8 cellular contexts compared by ENCODE assay signal in the genomic region with DNA sequence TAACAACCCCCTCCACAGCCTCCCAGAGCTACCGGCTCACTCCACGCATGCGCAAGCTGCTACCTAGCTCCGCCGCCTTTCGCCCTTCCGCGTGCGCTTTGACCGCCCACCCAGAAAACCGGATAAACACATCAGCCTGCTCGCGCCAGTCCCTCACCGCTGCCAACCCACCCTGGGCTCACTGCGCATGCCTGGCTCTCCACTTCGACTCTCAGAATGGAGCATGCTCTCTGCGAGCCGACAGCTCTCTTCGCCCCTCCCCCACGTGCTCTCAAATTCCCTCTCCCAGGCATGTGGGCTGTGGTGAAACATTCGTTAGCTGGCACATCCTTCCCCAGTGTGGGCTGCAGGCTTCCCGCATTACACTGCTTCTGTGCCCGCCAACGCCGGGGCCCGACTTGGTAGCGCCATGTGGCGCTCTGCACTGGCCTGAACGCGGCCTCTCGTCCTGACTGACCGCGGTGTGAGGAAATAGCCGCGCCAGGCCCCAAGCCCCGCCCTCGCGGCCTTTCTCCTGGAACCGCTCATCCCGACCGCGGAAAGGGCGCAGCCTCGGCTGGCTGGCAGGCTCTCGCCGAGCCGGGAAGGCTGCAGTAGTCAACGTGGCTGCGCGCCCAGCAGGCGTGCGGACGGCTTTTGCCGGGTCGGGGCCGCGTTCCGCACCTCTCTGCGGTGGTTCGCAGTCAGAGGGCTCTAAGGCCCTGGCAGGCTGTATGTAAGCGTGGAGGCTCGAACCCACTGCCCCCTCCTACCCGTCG. TPM values are rescaled to one million over a fixed set of nuclear protein-coding genes. Genes with fewer than 3 reads are reported as not detected.
DNase-seq lines count a peak whose midpoint lies in the region; ATAC-seq and TF ChIP-seq lines count a peak whose summit lies in the region.

No MANE protein-coding gene starts in this region.

- H3K27ac Mint-ChIP-seq in HFFc6, result peak overlapping the region; percentile 94
- peak overlapping the region; percentile 96 for H3K27ac Mint-ChIP-seq in activated naive CD4-positive, alpha-beta T cell treated with anti-CD3 and anti-CD28 coated beads, Interleukin-2, amount 10 ng/mL, durations not matched to agents 7 days and 5 days

- H3K36me3 Mint-ChIP-seq in HFFc6 (ENCODE audit: low read depth), result peaks cover 30% of the 10 kb centered on the region
- peaks cover 33% of the 10 kb centered on the region for H3K36me3 Mint-ChIP-seq in activated naive CD4-positive, alpha-beta T cell treated with anti-CD3 and anti-CD28 coated beads, Interleukin-2, amount 10 ng/mL, durations not matched to agents 7 days and 5 days

- H3K4me1 ChIP-seq in gastroesophageal sphincter (peaks cover 0 to 43% (median 21%) of the 10 kb centered on the region in 3 donors), neutrophil (ENCODE audit: control insufficient read depth in 1 of 2, insufficient read depth in 1 of 2, low read depth in 1 of 2, low read length in 1 of 2) (peaks cover 30 to 44% of the 10 kb centered on the region in 2 experiments)

- H3K27me3 ChIP-seq in gastroesophageal sphincter, result no peaks in the 10 kb centered on the region
- no peaks in the 10 kb centered on the region for H3K27me3 ChIP-seq in neutrophil

- H3K4me3 ChIP-seq in gastroesophageal sphincter (peak overlapping the region; percentile 74 to 96), neutrophil (ENCODE audit: low read depth in 1 of 2, low read length in 1 of 2) (peak overlapping the region; percentile 93 to 97)

- peaks cover 28% of the 10 kb centered on the region for H3K4me1 Mint-ChIP-seq in HFFc6 (ENCODE audit: low read depth)
- H3K4me1 Mint-ChIP-seq in activated naive CD4-positive, alpha-beta T cell treated with anti-CD3 and anti-CD28 coated beads, Interleukin-2, amount 10 ng/mL, durations not matched to agents 7 days and 5 days, result peaks cover 26% of the 10 kb centered on the region

- in situ Hi-C loops in SK-MEL-5 (cut with HindIII; ENCODE audit: low pct_unique_long_range_greater_than_20kb, low sequenced_read_pairs), result no loop called here

- peaks cover 15% of the 10 kb centered on the region for H3K27me3 Mint-ChIP-seq in HFFc6 (ENCODE audit: insufficient read depth)
- peaks cover 10% of the 10 kb centered on the region for H3K27me3 Mint-ChIP-seq in activated naive CD4-positive, alpha-beta T cell treated with anti-CD3 and anti-CD28 coated beads, Interleukin-2, amount 10 ng/mL, durations not matched to agents 7 days and 5 days

- DNase-seq in GM04504 (ENCODE audit: low read depth) (peak; percentile 99), HFFc6 (peak; percentile 100), NAMALWA (ENCODE audit: low spot score) (peak; percentile 100), SK-MEL-5 (ENCODE audit: low read depth, low spot score) (peak; percentile 100), substantia nigra (lab: John Stamatoyannopoulos, UW) (peak; percentile 64 to 99 (median 95))
- DNase-seq in activated naive CD4-positive, alpha-beta T cell treated with anti-CD3 and anti-CD28 coated beads, Interleukin-2, amount 10 ng/mL, durations not matched to agents 7 days and 5 days, result peak; percentile 99

- CTCF ChIA-PET in activated naive CD4-positive, alpha-beta T cell treated with anti-CD3 and anti-CD28 coated beads, Interleukin-2, amount 10 ng/mL, durations not matched to agents 7 days and 5 days (lab: Charles Lee), result interaction anchor here (0.9 to 2.1 kb wide), 4 partner anchors 53 to 817 kb away, joined by 3 to 12 read pairs (median 4); a partner anchor contains a TSS

- peak overlapping the region; percentile 97 for H3K4me3 Mint-ChIP-seq in HFFc6
- peak overlapping the region; percentile 99 for H3K4me3 Mint-ChIP-seq in activated naive CD4-positive, alpha-beta T cell treated with anti-CD3 and anti-CD28 coated beads, Interleukin-2, amount 10 ng/mL, durations not matched to agents 7 days and 5 days

- H3K36me3 ChIP-seq in gastroesophageal sphincter (no peaks in the 10 kb centered on the region), neutrophil (no peaks in the 10 kb centered on the region)

- TF ChIP-seq CTCF in HFFc6 (IDR thresholded peaks at IDR 0.05) (no peak; the same call in 1 of the 2 replicates), gastroesophageal sphincter (IDR thresholded peaks at IDR 0.05) (no peak), neutrophil (IDR thresholded peaks at IDR 0.05) (peak; percentile 11)

- peak; percentile 64 to 65 for TF ChIP-seq POLR2A in gastroesophageal sphincter (IDR thresholded peaks at IDR 0.05)

- H3K27ac ChIP-seq in gastroesophageal sphincter (peak overlapping the region; percentile 94 to 100 (median 100)), neutrophil (peak overlapping the region; percentile 100), substantia nigra (ENCODE audit: low read depth, low read length, poor library complexity, severe bottlenecking) (peak overlapping the region; percentile 99)

- 0% methylated on average over 5 to 14 of the region's 64 CpGs for WGBS in gastroesophageal sphincter (ENCODE audit: low coverage in 1 of 2), 2 donors

- no peak for TF ChIP-seq EP300 in gastroesophageal sphincter (IDR thresholded peaks at IDR 0.05)

- H3K9me3 ChIP-seq in gastroesophageal sphincter, result no peaks in the 10 kb centered on the region
- no peaks in the 10 kb centered on the region for H3K9me3 ChIP-seq in neutrophil

- H3K9me3 Mint-ChIP-seq in HFFc6, result peaks cover 5% of the 10 kb centered on the region
- peaks cover 5% of the 10 kb centered on the region for H3K9me3 Mint-ChIP-seq in activated naive CD4-positive, alpha-beta T cell treated with anti-CD3 and anti-CD28 coated beads, Interleukin-2, amount 10 ng/mL, durations not matched to agents 7 days and 5 days

- peak; percentile 93 for ATAC-seq in gastroesophageal sphincter

RNA-seq across cellular contexts. Expression of a gene that starts 0.4 kb away (rescaled TPM):
- total RNA-seq in HFFc6 (2021; fragmentation: NEBNext Ultra II Directional; extraction: Animal tissue kit (Norgen Biotek cat#: 25700)), result 10 to 100 TPM; 20.4 to 24.8 (median 22.2) TPM
- 13.9 and 17.2 TPM in 2 replicates for total RNA-seq in SK-MEL-5 (2014; rRNA removed; shearing (Covaris generic))
- 9.7 and 12.4 TPM in 2 replicates for polyA plus RNA-seq in SK-MEL-5 (2015; cell fraction: cytosol; rRNA removed)
- polyA plus RNA-seq in SK-MEL-5 (2015; cell fraction: nucleus; rRNA removed), result 19.1 and 37.0 TPM in 2 replicates
- 10 to 100 TPM; 18.2 to 34.3 (median 27.8) TPM for total RNA-seq in gastroesophageal sphincter

RNA-seq across cellular contexts. Expression of a gene that starts 53.6 kb away (rescaled TPM):
- total RNA-seq in HFFc6 (2021; fragmentation: NEBNext Ultra II Directional; extraction: Animal tissue kit (Norgen Biotek cat#: 25700)), result 10 to 100 TPM; 32.4 to 41.1 (median 37.8) TPM
- total RNA-seq in SK-MEL-5 (2014; rRNA removed; shearing (Covaris generic)), result 89.0 and 94.0 TPM in 2 replicates
- 67.0 and 76.1 TPM in 2 replicates for polyA plus RNA-seq in SK-MEL-5 (2015; cell fraction: cytosol; rRNA removed)
- polyA plus RNA-seq in SK-MEL-5 (2015; cell fraction: nucleus; rRNA removed), result 24.1 and 24.7 TPM in 2 replicates
- total RNA-seq in gastroesophageal sphincter, result 10 to 100 TPM; 23.7 to 42.8 (median 31.3) TPM

Comparison
In these comparisons a context has a peak if more than half of its experiments do, and no peak if none do; other contexts are left out.
1. Peak in every context shown above with its lines: DNase-seq, ATAC-seq, H3K4me3 ChIP-seq and H3K27ac ChIP-seq.